In genomic region chr17:82493517-82493840, GRCh38 we compare ENCODE assay signal across 11 cellular contexts. TPM values are rescaled to one million over a fixed set of nuclear protein-coding genes. Genes with fewer than 3 reads are reported as not detected.
DNase-seq lines count a peak whose midpoint lies in the region; ATAC-seq, FAIRE-seq and TF ChIP-seq lines count a peak whose summit lies in the region.
"Had no signal": no experiment of that assay in that cellular context is flagged by ENCODE, and none has a peak within 500 bp of the region (broad histone marks: within the 10 kb centered on the region; RNA-seq: fewer than 3 reads in every experiment).

No MANE protein-coding gene starts in this region.

- peak overlapping the region; percentile 89 for H3K27ac Mint-ChIP-seq in activated T-cell treated with anti-CD3 and anti-CD28 coated beads, Interleukin-2, amount 50 U/mL, for 24 hours

- H3K4me3 ChIP-seq in esophagus squamous epithelium = no peak overlapping the region
- no peak overlapping the region for H3K4me3 ChIP-seq in thyroid gland (replicated peaks in 1 of 3)
- H3K4me3 ChIP-seq: SJSA1 had no signal

- no peak overlapping the region for H3K4me3 Mint-ChIP-seq in activated T-cell treated with anti-CD3 and anti-CD28 coated beads, Interleukin-2, amount 50 U/mL, for 24 hours
- H3K4me3 Mint-ChIP-seq: dendritic cell treated with granulocyte-macrophage colony-stimulating factor and Interleukin-4, amounts not matched to agents 40 ng/mL and 50 ng/mL, for 4 days had no signal

- peaks cover 47 to 85% (median 53%) of the 10 kb centered on the region in 3 donors for H3K4me1 ChIP-seq in esophagus squamous epithelium
- H3K4me1 ChIP-seq in thyroid gland = peaks cover 17 to 26% of the 10 kb centered on the region in 2 donors

- intact Hi-C loops in esophagus squamous epithelium (cut with DNase I) = no loop called here
- intact Hi-C loops in thyroid gland (cut with DNase I) = loop anchor here (10.0 kb wide), 1 partner anchor 79 kb away; the partner anchor contains the start of genes HEXD and OGFOD3

- peaks cover 10% of the 10 kb centered on the region for H3K36me3 Mint-ChIP-seq in activated T-cell treated with anti-CD3 and anti-CD28 coated beads, Interleukin-2, amount 50 U/mL, for 24 hours (ENCODE audit: low read depth)

- no peaks in the 10 kb centered on the region for H3K9me3 Mint-ChIP-seq in activated T-cell treated with anti-CD3 and anti-CD28 coated beads, Interleukin-2, amount 50 U/mL, for 24 hours
- H3K9me3 Mint-ChIP-seq: dendritic cell treated with granulocyte-macrophage colony-stimulating factor and Interleukin-4, amounts not matched to agents 40 ng/mL and 50 ng/mL, for 4 days had no signal

- H3K27me3 ChIP-seq in esophagus squamous epithelium = no peaks in the 10 kb centered on the region
- no peaks in the 10 kb centered on the region for H3K27me3 ChIP-seq in thyroid gland
- H3K27me3 ChIP-seq: SJSA1 had no signal

- no peaks in the 10 kb centered on the region for H3K9me3 ChIP-seq in esophagus squamous epithelium
- no peaks in the 10 kb centered on the region for H3K9me3 ChIP-seq in thyroid gland
- H3K9me3 ChIP-seq: SJSA1 had no signal

- no peaks in the 10 kb centered on the region for H3K27me3 Mint-ChIP-seq in activated T-cell treated with anti-CD3 and anti-CD28 coated beads, Interleukin-2, amount 50 U/mL, for 24 hours
- H3K27me3 Mint-ChIP-seq: dendritic cell treated with granulocyte-macrophage colony-stimulating factor and Interleukin-4, amounts not matched to agents 40 ng/mL and 50 ng/mL, for 4 days had no signal

- WGBS in esophagus squamous epithelium, 2 donors = 22 to 33% methylated on average over 5 to 7 of the region's 7 CpGs
- WGBS in thyroid gland, 2 donors = 39 to 52% methylated on average over 7 of the region's 7 CpGs

- no peak for ATAC-seq in HG03039 (IDR thresholded peaks at IDR 0.05; ENCODE audit: unreplicated experiment)

- TF ChIP-seq POLR2A in esophagus squamous epithelium (IDR thresholded peaks at IDR 0.05) (no peak), thyroid gland (IDR thresholded peaks at IDR 0.05) (no peak)

- H3K36me3 ChIP-seq in esophagus squamous epithelium = peaks cover 0 to 9% (median 0%) of the 10 kb centered on the region in 3 donors
- no peaks in the 10 kb centered on the region for H3K36me3 ChIP-seq in thyroid gland

- DNase-seq in activated T-cell treated with anti-CD3 and anti-CD28 coated beads, Interleukin-2, amount 50 U/mL, for 24 hours = no peak
- no peak for DNase-seq in activated T-cell treated with anti-CD3 and anti-CD28 coated beads, Interleukin-2, amount 50 U/mL, for 1 hour
- DNase-seq in RCC 7860 (ENCODE audit: low spot score) (peak; percentile 61), esophagus squamous epithelium (lab: John Stamatoyannopoulos, UW) (no peak), thyroid gland (peak; percentile 78 to 82), DMS114 treated with DMSO at 0.1 percent for 48 hours (lab: John Stamatoyannopoulos, UW; ENCODE audit: unreplicated experiment) (no peak), germinal center (ENCODE audit: low spot score) (no peak)
- DNase-seq: NCI-H2029 treated with DMSO at 0.1 percent for 48 hours had no signal

- H3K4me1 Mint-ChIP-seq in activated T-cell treated with anti-CD3 and anti-CD28 coated beads, Interleukin-2, amount 50 U/mL, for 24 hours (ENCODE audit: low read depth) = peaks cover 23% of the 10 kb centered on the region

- FAIRE-seq in RCC 7860 (lab: Jason Lieb, UNC) = no peak

- TF ChIP-seq CTCF in esophagus squamous epithelium (IDR thresholded peaks at IDR 0.05) = no peak
- no peak for TF ChIP-seq CTCF in thyroid gland (IDR thresholded peaks at IDR 0.05)

- H3K27ac ChIP-seq in esophagus squamous epithelium (peak overlapping the region; percentile 60 to 98 (median 88)), thyroid gland (peak overlapping the region; percentile 48 to 58 (median 56))

RNA-seq across cellular contexts. Expression of gene FOXK2, which starts 26.1 kb away (rescaled TPM):
- 10 to 100 TPM; 26.3 to 38.2 (median 34.5) TPM for total RNA-seq in esophagus squamous epithelium
- total RNA-seq in thyroid gland = 10 to 100 TPM; 30.5 to 43.3 (median 38.8) TPM

RNA-seq across cellular contexts. Expression of gene NARF, which starts 34.9 kb away (rescaled TPM):
- total RNA-seq in esophagus squamous epithelium = 10 to 100 TPM; 33.2 to 47.5 (median 40.2) TPM
- total RNA-seq in thyroid gland = 10 to 100 TPM; 47.5 to 69.7 (median 48.7) TPM

RNA-seq across cellular contexts. Expression of gene CYBC1, which starts 42.9 kb away (rescaled TPM):
- total RNA-seq in esophagus squamous epithelium (10 to 100 TPM; 31.7 to 74.3 (median 51.1) TPM), thyroid gland (10 to 100 TPM; 51.2 to 66.6 (median 53.6) TPM)

Comparison
In these comparisons a context has a peak if more than half of its experiments do, and no peak if none do; other contexts are left out.
1. DNase-seq: peak in RCC 7860 (single experiment) and thyroid gland (2 of 2); none in activated T-cell treated with anti-CD3 and anti-CD28 coated beads, Interleukin-2, amount 50 U/mL, for 24 hours (single experiment), activated T-cell treated with anti-CD3 and anti-CD28 coated beads, Interleukin-2, amount 50 U/mL, for 1 hour (single experiment), esophagus squamous epithelium (single experiment), DMS114 treated with DMSO at 0.1 percent for 48 hours (single experiment) and germinal center (single experiment).